9 cellular contexts compared by ENCODE assay signal in the genomic region with DNA sequence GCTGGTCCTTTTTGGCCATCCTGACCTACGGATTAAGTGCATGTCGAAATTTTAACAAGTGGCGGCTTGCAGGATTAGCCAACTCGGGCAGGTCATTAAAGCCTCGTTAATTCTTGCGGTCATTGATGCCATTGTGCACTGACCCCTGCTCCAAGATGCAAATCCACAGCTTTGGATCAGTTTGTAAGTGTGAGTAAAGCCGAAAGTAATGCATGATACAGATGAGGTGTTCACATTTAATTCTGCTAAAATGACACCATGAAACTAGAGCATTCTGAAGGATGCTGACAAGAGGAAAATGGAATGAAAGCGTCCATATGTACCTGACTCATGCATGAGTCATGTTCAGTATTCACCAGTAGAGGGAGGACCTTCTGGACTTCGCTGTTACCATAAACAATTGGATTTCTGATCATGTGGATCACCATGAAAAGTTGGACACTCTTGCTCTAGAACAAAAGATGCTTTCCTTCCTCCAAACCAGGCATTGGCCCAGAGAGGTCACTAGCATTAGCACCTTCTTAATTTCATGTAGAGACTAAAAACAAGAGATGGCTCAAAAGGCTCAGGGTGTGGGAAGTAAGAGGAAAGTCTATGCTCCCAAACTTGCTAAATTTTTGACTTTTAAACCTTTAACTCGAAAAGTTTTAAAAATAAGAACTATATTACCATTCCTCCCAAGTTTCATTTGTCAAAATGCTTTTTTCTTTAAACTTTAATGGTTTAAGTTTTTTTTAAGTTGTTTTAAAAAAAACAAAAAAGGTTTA. TPM values are rescaled to one million over a fixed set of nuclear protein-coding genes. Genes with fewer than 3 reads are reported as not detected.
DNase-seq lines count a peak whose midpoint lies in the region; FAIRE-seq and TF ChIP-seq lines count a peak whose summit lies in the region.
"Had no signal": no experiment of that assay in that cellular context is flagged by ENCODE, and none has a peak within 500 bp of the region (broad histone marks: within the 10 kb centered on the region; RNA-seq: fewer than 3 reads in every experiment).

No MANE protein-coding gene starts in this region.

- no peaks in the 10 kb centered on the region for H3K36me3 ChIP-seq in bronchial epithelial cell (ENCODE audit: control insufficient read depth, insufficient read depth, low read length)

- no peaks in the 10 kb centered on the region for H3K27me3 ChIP-seq in bronchial epithelial cell (ENCODE audit: control insufficient read depth, insufficient read depth, low read length)

- H3K4me3 ChIP-seq in bronchial epithelial cell (ENCODE audit: low read depth, low read length): no peak overlapping the region

- in situ Hi-C loops in GM13976 (cut with MboI; ENCODE audit: low sequenced_read_pairs, unreplicated experiment): no loop called here

- DNase-seq in NCI-H2227 (lab: John Stamatoyannopoulos, UW; ENCODE audit: unreplicated experiment): peak; percentile 58
- no peak for DNase-seq in NCI-H2227 treated with DMSO at 0.1 percent for 48 hours (lab: John Stamatoyannopoulos, UW)
- peak; percentile 97 for DNase-seq in M059J (ENCODE audit: low read depth)
- peak; percentile 98 for DNase-seq in bronchial epithelial cell (ENCODE audit: low read depth)
- peak; percentile 84 to 92 for DNase-seq in lung microvascular endothelial cell (ENCODE audit: low read depth in 2 of 2)
- no peak for DNase-seq in GM19238 (ENCODE audit: insufficient read length, low spot score)
- no peak for DNase-seq in GM13976 (ENCODE audit: low spot score)
- DNase-seq in effector CD4-positive, alpha-beta T cell: no peak

- peak; percentile 54 for TF ChIP-seq CTCF in bronchial epithelial cell (IDR thresholded peaks at IDR 0.05; ENCODE audit: insufficient read depth, low read length, severe bottlenecking)
- no peak for TF ChIP-seq CTCF in GM13976 (IDR thresholded peaks at IDR 0.05; ENCODE audit: borderline replicate concordance, control extremely low read depth, extremely low read depth, insufficient read depth, missing control alignments)

- peak; percentile 7 for FAIRE-seq in bronchial epithelial cell (lab: Jason Lieb, UNC)

RNA-seq across cellular contexts. Expression of gene MUC22, which starts 48.0 kb away (rescaled TPM):
- total RNA-seq in M059J (2014; rRNA removed; shearing (Covaris generic)): not detected in 2 replicates
- total RNA-seq in bronchial epithelial cell: under 0.01 TPM in 1 of 2 replicates, not detected in the other
- not detected in 2 replicates for total RNA-seq in lung microvascular endothelial cell
- total RNA-seq: CD4-positive, alpha-beta memory T cell had no signal

RNA-seq across cellular contexts. Expression of gene C6orf15, which starts 54.1 kb away (rescaled TPM):
- not detected in 2 replicates for total RNA-seq in M059J (2014; rRNA removed; shearing (Covaris generic))
- total RNA-seq in bronchial epithelial cell (0.13 TPM in 1 of 2 replicates, not detected in the other), lung microvascular endothelial cell (not detected in 2 replicates)
- total RNA-seq: CD4-positive, alpha-beta memory T cell had no signal

RNA-seq across cellular contexts. Expression of gene PSORS1C1, which starts 56.3 kb away (rescaled TPM):
- total RNA-seq in M059J (2014; rRNA removed; shearing (Covaris generic)): 0.15 and 8.3 TPM in 2 replicates
- 5.1 and 6.3 TPM in 2 replicates for total RNA-seq in bronchial epithelial cell
- total RNA-seq in lung microvascular endothelial cell: 2.6 and 6.7 TPM in 2 replicates
- total RNA-seq: CD4-positive, alpha-beta memory T cell had no signal

Comparison
In these comparisons a context has a peak if more than half of its experiments do, and no peak if none do; other contexts are left out.
1. DNase-seq: peak in NCI-H2227 (single experiment), M059J (single experiment), bronchial epithelial cell (single experiment) and lung microvascular endothelial cell (2 of 2); none in NCI-H2227 treated with DMSO at 0.1 percent for 48 hours (single experiment), GM19238 (single experiment), GM13976 (single experiment) and effector CD4-positive, alpha-beta T cell (single experiment).